1 cellular context compared by ENCODE assay signal in the genomic region with DNA sequence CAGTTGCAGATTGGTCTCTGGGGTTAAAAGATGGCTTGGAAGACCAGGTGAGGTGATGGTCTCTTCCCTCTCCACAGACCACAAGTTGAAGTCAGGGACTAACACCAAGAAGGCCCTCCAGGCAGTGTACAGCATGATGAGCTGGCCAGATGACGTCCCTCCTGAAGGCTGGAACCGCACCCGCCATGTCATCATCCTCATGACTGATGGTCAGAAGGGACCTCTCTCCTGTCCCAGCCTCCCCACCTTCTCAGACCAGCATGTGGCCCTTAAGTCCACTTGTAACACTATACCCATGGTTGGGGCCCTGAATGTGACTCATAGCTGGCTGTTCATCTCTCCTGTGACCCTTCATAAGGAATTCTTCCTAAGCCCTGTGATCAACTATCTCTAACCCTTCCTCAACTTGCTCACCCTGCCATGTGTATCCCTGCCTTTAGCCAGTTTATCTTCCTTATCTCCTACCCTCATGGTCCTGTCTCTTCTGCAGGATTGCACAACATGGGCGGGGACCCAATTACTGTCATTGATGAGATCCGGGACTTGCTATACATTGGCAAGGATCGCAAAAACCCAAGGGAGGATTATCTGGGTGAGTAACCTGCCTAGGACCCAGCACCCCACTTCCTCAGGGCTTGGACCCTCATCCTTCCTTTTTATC.
TF ChIP-seq lines count a peak whose summit lies in the region.

No MANE protein-coding gene starts in this region.

TF ChIP-seq in IMR-90, 13 proteins besides CTCF, POLR2A, EP300 and RAD21 (continued from another document):
- TF ChIP-seq, protein P1, sequence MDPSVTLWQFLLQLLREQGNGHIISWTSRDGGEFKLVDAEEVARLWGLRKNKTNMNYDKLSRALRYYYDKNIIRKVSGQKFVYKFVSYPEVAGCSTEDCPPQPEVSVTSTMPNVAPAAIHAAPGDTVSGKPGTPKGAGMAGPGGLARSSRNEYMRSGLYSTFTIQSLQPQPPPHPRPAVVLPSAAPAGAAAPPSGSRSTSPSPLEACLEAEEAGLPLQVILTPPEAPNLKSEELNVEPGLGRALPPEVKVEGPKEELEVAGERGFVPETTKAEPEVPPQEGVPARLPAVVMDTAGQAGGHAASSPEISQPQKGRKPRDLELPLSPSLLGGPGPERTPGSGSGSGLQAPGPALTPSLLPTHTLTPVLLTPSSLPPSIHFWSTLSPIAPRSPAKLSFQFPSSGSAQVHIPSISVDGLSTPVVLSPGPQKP (IDR thresholded peaks at IDR 0.05; ENCODE audit: borderline replicate concordance, low read depth, low read length): no peak
- TF ChIP-seq RFX5 (IDR thresholded peaks at IDR 0.05; ENCODE audit: low read depth, low read length) (no peak), SMC3 (IDR thresholded peaks at IDR 0.05; ENCODE audit: low read depth, low read length) (no peak), RCOR1 (IDR thresholded peaks at IDR 0.05; ENCODE audit: insufficient replicate concordance, low read length) (no peak)
